9 cellular contexts compared by ENCODE assay signal in genomic region chr9:89496645-89497044, GRCh38. TPM values are rescaled to one million over a fixed set of nuclear protein-coding genes. Genes with fewer than 3 reads are reported as not detected.
A peak's percentile ranks its signal among the peaks of the same experiment; 100 is the strongest.
DNase-seq lines count a peak whose midpoint lies in the region; ATAC-seq, FAIRE-seq and TF ChIP-seq lines count a peak whose summit lies in the region.
"Had no signal": no experiment of that assay in that cellular context is flagged by ENCODE, and none has a peak within 500 bp of the region (broad histone marks: within the 10 kb centered on the region; RNA-seq: fewer than 3 reads in every experiment).

No MANE protein-coding gene starts in this region.

- H3K27me3 ChIP-seq in HepG2 (ENCODE audit: control insufficient read depth in 1 of 2, insufficient read depth in 2 of 2, low read length in 2 of 2), result peaks cover 7 to 69% of the 10 kb centered on the region in 2 experiments; a peak in 4 of 5 replicates
- H3K27me3 ChIP-seq in testis, result no peaks in the 10 kb centered on the region

- POLR2A ChIA-PET in activated CD4-positive, alpha-beta T cell treated with anti-CD3 and anti-CD28 coated beads for 36 hours (lab: Charles Lee), result no interaction called here
- POLR2A ChIA-PET in HepG2 (lab: Yijun Ruan, JAX), result no interaction called here

- BruUV-seq in HepG2 (replicated peaks; lab: Mats Ljungman, UMichigan), result no TSS peak

- peak; percentile 70 for DNase-seq in activated CD4-positive, alpha-beta T cell treated with anti-CD3 and anti-CD28 coated beads for 36 hours
- DNase-seq in activated CD4-positive, alpha-beta T cell treated with anti-CD3 and anti-CD28 coated beads for 1 hour, result no peak
- DNase-seq in activated naive CD4-positive, alpha-beta T cell treated with anti-CD3 and anti-CD28 coated beads, Interleukin-2, amount 50 U/mL, for 72 hours (ENCODE audit: low spot score in 2 of 2), result peak in 1 of 2 donors; percentile 35
- DNase-seq in HepG2 (ENCODE audit: low spot score) (no peak), testis (peak; percentile 42), mucosa of gallbladder (ENCODE audit: low spot score) (no peak), NCI-H1417 (lab: John Stamatoyannopoulos, UW) (no peak)
- DNase-seq: NCI-H1092 treated with DMSO at 0.1 percent for 48 hours had no signal

- TF ChIP-seq CTCF in HepG2 (CRISPR knock-in tag; IDR thresholded peaks at IDR 0.05) (no peak), testis (IDR thresholded peaks at IDR 0.05) (no peak)

- no peak for TF ChIP-seq POLR2A in HepG2 (IDR thresholded peaks at IDR 0.05; ENCODE audit: insufficient read depth in 1 of 2, low read depth in 2 of 2, low read length in 2 of 2)
- no peak for TF ChIP-seq POLR2A in testis (IDR thresholded peaks at IDR 0.05)

- CTCF ChIA-PET in activated CD4-positive, alpha-beta T cell treated with anti-CD3 and anti-CD28 coated beads for 36 hours (lab: Charles Lee), result interaction anchor here (0.5 to 1.5 kb wide), 3 partner anchors 10 to 104 kb away, joined by 4 to 5 read pairs (median 5); no protein-coding TSS in a partner anchor
- CTCF ChIA-PET in HepG2 (lab: Yijun Ruan, JAX; ENCODE audit: low intra/inter-chr PET ratio, low total read pairs), result no interaction called here

- 42% methylated on average over 2 of the region's 9 CpGs for WGBS in HepG2 (ENCODE audit: low lambda C conversion rate)
- 10 to 21% methylated on average over 2 to 9 of the region's 9 CpGs for WGBS in testis, 2 donors

- H3K27ac ChIP-seq in HepG2 (ENCODE audit: extremely low read length, insufficient read depth, low read length), result no peak overlapping the region
- H3K27ac ChIP-seq in testis, result peak overlapping the region in 1 of 2 donors; percentile 72

- H3K79me2 ChIP-seq in HepG2 (ENCODE audit: insufficient read depth, low read length), result no peaks in the 10 kb centered on the region

- no peaks in the 10 kb centered on the region for H3K9me3 ChIP-seq in HepG2 (ENCODE audit: low read length)
- H3K9me3 ChIP-seq in testis, result no peaks in the 10 kb centered on the region

- peaks cover 35% of the 10 kb centered on the region for H3K36me3 Mint-ChIP-seq in activated CD4-positive, alpha-beta T cell treated with anti-CD3 and anti-CD28 coated beads for 36 hours (ENCODE audit: low read depth)
- peaks cover 11 to 44% of the 10 kb centered on the region in 2 donors for H3K36me3 Mint-ChIP-seq in activated naive CD4-positive, alpha-beta T cell treated with anti-CD3 and anti-CD28 coated beads, Interleukin-2, amount 50 U/mL, for 72 hours

- peak overlapping the region; percentile 89 for H3K4me3 Mint-ChIP-seq in activated CD4-positive, alpha-beta T cell treated with anti-CD3 and anti-CD28 coated beads for 36 hours

- no peaks in the 10 kb centered on the region for H3K36me3 ChIP-seq in HepG2 (replicated peaks in 1 of 2; ENCODE audit: control insufficient read depth in 1 of 2, insufficient read depth in 2 of 2, low read length in 2 of 2)
- no peaks in the 10 kb centered on the region for H3K36me3 ChIP-seq in testis (ENCODE audit: low read depth, missing control alignments)

- peak; percentile 17 for ATAC-seq in activated CD4-positive, alpha-beta T cell treated with anti-CD3 and anti-CD28 coated beads for 36 hours
- peak; percentile 17 to 37 for ATAC-seq in activated naive CD4-positive, alpha-beta T cell treated with anti-CD3 and anti-CD28 coated beads, Interleukin-2, amount 50 U/mL, for 72 hours
- ATAC-seq in HepG2, result peak; percentile 14; the same call in 1 of the 3 replicates
- no peak for ATAC-seq in GM18909 (IDR thresholded peaks at IDR 0.05; ENCODE audit: poor library complexity, unreplicated experiment)

- peaks cover 75% of the 10 kb centered on the region for H3K4me1 Mint-ChIP-seq in activated CD4-positive, alpha-beta T cell treated with anti-CD3 and anti-CD28 coated beads for 36 hours

- peak overlapping the region; percentile 91 for H3K27ac Mint-ChIP-seq in activated CD4-positive, alpha-beta T cell treated with anti-CD3 and anti-CD28 coated beads for 36 hours
- H3K27ac Mint-ChIP-seq in activated naive CD4-positive, alpha-beta T cell treated with anti-CD3 and anti-CD28 coated beads, Interleukin-2, amount 50 U/mL, for 72 hours, result peak overlapping the region; percentile 91 to 97

- H3K4me3 ChIP-seq in HepG2 (replicated peaks in 1 of 3; ENCODE audit: insufficient read depth in 1 of 3, low read depth in 2 of 3, low read length in 3 of 3) (peak overlapping the region in 1 of 3 experiments; percentile 48; a peak in 1 of 6 replicates), testis (peak overlapping the region; percentile 58 to 71)

- H3K27me3 Mint-ChIP-seq in activated CD4-positive, alpha-beta T cell treated with anti-CD3 and anti-CD28 coated beads for 36 hours, result no peaks in the 10 kb centered on the region

- in situ Hi-C loops in HepG2 (cut with HindIII; ENCODE audit: extremely low pct_ligation_motif_present, low pct_unique_long_range_greater_than_20kb), result no loop called here

- H3K4me1 ChIP-seq in HepG2 (ENCODE audit: insufficient read depth, low read length) (peaks cover 8% of the 10 kb centered on the region), testis (peaks cover 30% of the 10 kb centered on the region)

- H3K4me2 ChIP-seq in HepG2 (ENCODE audit: low read depth, low read length), result peak overlapping the region; percentile 55

- intact Hi-C loops in activated CD4-positive, alpha-beta T cell treated with anti-CD3 and anti-CD28 coated beads for 36 hours (cut with DNase I, micrococcal nuclease), result loop anchor here (1.0 to 2.0 kb wide), 2 partner anchors 10 to 14 kb away; no protein-coding TSS in a partner anchor
- intact Hi-C loops in HepG2 (cut with micrococcal nuclease; ENCODE audit: unreplicated experiment), result no loop called here
- intact Hi-C loops in testis (cut with DNase I; ENCODE audit: low total_unique reads), result no loop called here

- no peaks in the 10 kb centered on the region for H4K20me1 ChIP-seq in HepG2 (ENCODE audit: insufficient read depth, low read length)

- FAIRE-seq in HepG2 (lab: Jason Lieb, UNC), result no peak

- TF ChIP-seq EP300 in HepG2 (IDR thresholded peaks at IDR 0.05; ENCODE audit: low read depth in 2 of 2, low read length in 2 of 2), result no peak
- no peak for TF ChIP-seq EP300 in HepG2 (CRISPR knock-in tag; IDR thresholded peaks at IDR 0.05; ENCODE audit: borderline replicate concordance)

- H2AFZ ChIP-seq in HepG2 (ENCODE audit: low read length), result no peak overlapping the region

- H3K9ac ChIP-seq in HepG2 (ENCODE audit: insufficient read depth, low read depth, low read length), result no peak overlapping the region

- TF ChIP-seq RAD21 in HepG2 (CRISPR knock-in tag; IDR thresholded peaks at IDR 0.05), result no peak

- H3K9me3 Mint-ChIP-seq in activated CD4-positive, alpha-beta T cell treated with anti-CD3 and anti-CD28 coated beads for 36 hours (ENCODE audit: low read depth), result no peaks in the 10 kb centered on the region
- no peaks in the 10 kb centered on the region for H3K9me3 Mint-ChIP-seq in activated naive CD4-positive, alpha-beta T cell treated with anti-CD3 and anti-CD28 coated beads, Interleukin-2, amount 50 U/mL, for 72 hours

TF ChIP-seq in HepG2, 621 proteins besides CTCF, POLR2A, EP300 and RAD21 (continues in another document):
- TF ChIP-seq, protein P1, sequence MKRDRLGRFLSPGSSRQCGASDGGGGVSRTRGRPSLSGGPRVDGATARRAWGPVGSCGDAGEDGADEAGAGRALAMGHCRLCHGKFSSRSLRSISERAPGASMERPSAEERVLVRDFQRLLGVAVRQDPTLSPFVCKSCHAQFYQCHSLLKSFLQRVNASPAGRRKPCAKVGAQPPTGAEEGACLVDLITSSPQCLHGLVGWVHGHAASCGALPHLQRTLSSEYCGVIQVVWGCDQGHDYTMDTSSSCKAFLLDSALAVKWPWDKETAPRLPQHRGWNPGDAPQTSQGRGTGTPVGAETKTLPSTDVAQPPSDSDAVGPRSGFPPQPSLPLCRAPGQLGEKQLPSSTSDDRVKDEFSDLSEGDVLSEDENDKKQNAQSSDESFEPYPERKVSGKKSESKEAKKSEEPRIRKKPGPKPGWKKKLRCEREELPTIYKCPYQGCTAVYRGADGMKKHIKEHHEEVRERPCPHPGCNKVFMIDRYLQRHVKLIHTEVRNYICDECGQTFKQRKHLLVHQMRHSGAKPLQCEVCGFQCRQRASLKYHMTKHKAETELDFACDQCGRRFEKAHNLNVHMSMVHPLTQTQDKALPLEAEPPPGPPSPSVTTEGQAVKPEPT (CRISPR knock-in tag; IDR thresholded peaks at IDR 0.05; ENCODE audit: low read depth), result no peak
- TF ChIP-seq ATRX (CRISPR knock-in tag; IDR thresholded peaks at IDR 0.05; ENCODE audit: borderline replicate concordance) (no peak), MTA3 (CRISPR knock-in tag; IDR thresholded peaks at IDR 0.05) (no peak), ZNF253 (CRISPR knock-in tag; IDR thresholded peaks at IDR 0.05; ENCODE audit: borderline replicate concordance) (no peak)

RNA-seq across cellular contexts. Expression of gene SEMA4D, which starts 1.3 kb away (rescaled TPM):
- 100 to 1,000 TPM; 215 to 226 TPM for total RNA-seq in activated CD4-positive, alpha-beta T cell treated with anti-CD3 and anti-CD28 coated beads for 36 hours
- 100 to 1,000 TPM; 211 to 278 TPM for total RNA-seq in activated naive CD4-positive, alpha-beta T cell treated with anti-CD3 and anti-CD28 coated beads, Interleukin-2, amount 50 U/mL, for 72 hours
- total RNA-seq in HepG2 (2016; rRNA removed; fragmentation: Illumina TruSeq; extraction: Trizol) (0.07 and 0.13 TPM in 2 replicates), testis (10 to 100 TPM; 38.7 to 53.1 TPM), mucosa of gallbladder (66.2 TPM)
- total RNA-seq in HepG2 (2016; cell fraction: cytosol; rRNA removed; fragmentation: Illumina TruSeq; extraction: Trizol; ENCODE audit: low read depth), result 0.26 TPM in 1 of 2 replicates, not detected in the other
- 0.10 and 0.13 TPM in 2 replicates for total RNA-seq in HepG2 (2016; cell fraction: insoluble cytoplasmic fraction; rRNA removed; fragmentation: Illumina TruSeq; extraction: Trizol)
- total RNA-seq in HepG2 (2016; cell fraction: membrane; rRNA removed; fragmentation: Illumina TruSeq; extraction: Trizol), result 0.07 and 0.28 TPM in 2 replicates
- 0.44 and 0.87 TPM in 2 replicates for total RNA-seq in HepG2 (2016; cell fraction: nucleus; rRNA removed; fragmentation: Illumina TruSeq; extraction: Trizol)
- polyA plus RNA-seq in HepG2 (2011; rRNA removed) (0.16 and 0.17 TPM in 2 replicates), testis (ENCODE audit: insufficient read depth, low read depth, low replicate concordance) (26.2 TPM)
- polyA plus RNA-seq in HepG2 (2011; cell fraction: cytosol; rRNA removed), result 0.12 and 0.23 TPM in 2 replicates
- 0.97 and 1.2 TPM in 2 replicates for polyA plus RNA-seq in HepG2 (2011; cell fraction: nucleus; rRNA removed)
- 0.85 and 1.2 TPM in 2 replicates for polyA plus RNA-seq in HepG2 (2012)
- 0.08 TPM in 1 of 2 replicates, not detected in the other for polyA plus RNA-seq in HepG2 (2016; cell fraction: cytosol; fragmentation: Illumina TruSeq; extraction: Trizol; ENCODE audit: low read depth)
- 0.10 and 0.16 TPM in 2 replicates for polyA plus RNA-seq in HepG2 (2016; cell fraction: insoluble cytoplasmic fraction; fragmentation: Illumina TruSeq; extraction: Trizol; ENCODE audit: low read depth)
- polyA plus RNA-seq in HepG2 (2016; cell fraction: membrane; fragmentation: Illumina TruSeq; extraction: Trizol; ENCODE audit: low read depth), result 0.08 and 0.11 TPM in 2 replicates
- polyA plus RNA-seq in HepG2 (2016; cell fraction: nucleus; fragmentation: Illumina TruSeq; extraction: Trizol; ENCODE audit: insufficient read depth, low read depth), result 0.31 and 0.86 TPM in 2 replicates
- polyA minus RNA-seq in HepG2 (2011; rRNA and poly(A)+ RNA removed; ENCODE audit: low replicate concordance), result 0.38 and 11.1 TPM in 2 replicates
- 2.1 TPM in 1 of 2 replicates, not detected in the other for polyA minus RNA-seq in HepG2 (2011; cell fraction: cytosol; rRNA and poly(A)+ RNA removed)
- 0.26 and 0.87 TPM in 2 replicates for polyA minus RNA-seq in HepG2 (2011; cell fraction: nucleus; rRNA and poly(A)+ RNA removed)

Comparison
In these comparisons a context has a peak if more than half of its experiments do, and no peak if none do; other contexts are left out.
1. DNase-seq: peak in activated CD4-positive, alpha-beta T cell treated with anti-CD3 and anti-CD28 coated beads for 36 hours (single experiment) and testis (single experiment); none in activated CD4-positive, alpha-beta T cell treated with anti-CD3 and anti-CD28 coated beads for 1 hour (single experiment), HepG2 (single experiment), mucosa of gallbladder (single experiment) and NCI-H1417 (0 of 3).
2. RNA of gene SEMA4D, which starts 1.3 kb away (total RNA-seq): 211 to 278 TPM in activated naive CD4-positive, alpha-beta T cell treated with anti-CD3 and anti-CD28 coated beads, Interleukin-2, amount 50 U/mL, for 72 hours, 215 to 226 TPM in activated CD4-positive, alpha-beta T cell treated with anti-CD3 and anti-CD28 coated beads for 36 hours, 66.2 TPM in mucosa of gallbladder (single experiment) and 38.7 to 53.1 TPM in testis; 0.07 to 0.87 TPM in HepG2; every median in the first group is over 10 times any median in the second.
3. intact Hi-C loops: an anchor here in activated CD4-positive, alpha-beta T cell treated with anti-CD3 and anti-CD28 coated beads for 36 hours (1.0 to 2.0 kb wide); none called in HepG2 and testis.